ENCODE assay signal across 24 cellular contexts in the genomic region with DNA sequence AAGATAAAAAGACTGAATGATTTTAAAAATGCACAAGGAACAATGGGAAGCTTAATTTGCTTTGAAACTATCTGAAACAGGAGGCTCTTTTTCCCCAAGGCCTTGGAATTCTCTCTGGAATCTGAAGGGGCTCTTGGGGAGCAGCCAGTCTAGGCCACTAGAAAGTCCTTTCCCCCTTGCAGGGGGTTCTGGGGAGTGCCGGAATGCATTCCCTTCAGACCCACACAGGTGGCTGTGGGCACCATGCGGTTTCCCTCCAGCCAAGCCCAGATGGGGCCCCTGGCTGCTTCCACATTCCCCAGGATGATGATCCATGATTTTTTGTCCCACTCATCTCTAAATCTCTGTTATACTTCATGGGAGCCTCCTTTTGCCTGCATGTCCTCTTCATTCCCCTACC. TPM values are rescaled to one million over a fixed set of nuclear protein-coding genes. Genes with fewer than 3 reads are reported as not detected.
"Had no signal": no experiment of that assay in that cellular context is flagged by ENCODE, and none has a peak within 500 bp of the region (broad histone marks: within the 10 kb centered on the region; RNA-seq: fewer than 3 reads in every experiment).

No MANE protein-coding gene starts in this region.

- H3K9me3 ChIP-seq: colonic mucosa, esophagus muscularis mucosa, sigmoid colon had no signal

- H3K9me3 Mint-ChIP-seq: activated CD4-positive, alpha-beta memory T cell treated with anti-CD3 and anti-CD28 coated beads, Interleukin-2, amount 10 ng/mL, durations not matched to agents 7 days and 5 days; activated CD4-positive, alpha-beta T cell treated with anti-CD3 and anti-CD28 coated beads, Interleukin-2, amount 10 ng/mL, durations not matched to agents 24 days and 14 days; activated naive CD4-positive, alpha-beta T cell treated with anti-CD3 and anti-CD28 coated beads, Interleukin-2, amount 10 ng/mL, durations not matched to agents 7 days and 5 days; effector memory CD8-positive, alpha-beta T cell; type B pancreatic cell had no signal

- H3K27ac Mint-ChIP-seq: activated CD4-positive, alpha-beta memory T cell treated with anti-CD3 and anti-CD28 coated beads, Interleukin-2, amount 10 ng/mL, durations not matched to agents 7 days and 5 days; activated CD4-positive, alpha-beta T cell treated with anti-CD3 and anti-CD28 coated beads, Interleukin-2, amount 10 ng/mL, durations not matched to agents 24 days and 14 days; activated naive CD4-positive, alpha-beta T cell treated with anti-CD3 and anti-CD28 coated beads, Interleukin-2, amount 10 ng/mL, durations not matched to agents 7 days and 5 days; effector memory CD8-positive, alpha-beta T cell; naive thymus-derived CD8-positive, alpha-beta T cell; progenitor cell of endocrine pancreas; stimulated activated naive B cell treated with anti-CD40 and anti-IgM and Interleukin-4, amounts not matched to agents 10 μg/mL and 1 μg/mL and 100 μg/mL, for 72 hours; type B pancreatic cell had no signal

- H3K36me3 Mint-ChIP-seq: activated naive CD4-positive, alpha-beta T cell treated with anti-CD3 and anti-CD28 coated beads, Interleukin-2, amount 10 ng/mL, durations not matched to agents 7 days and 5 days; type B pancreatic cell had no signal

- H3K27ac ChIP-seq: colonic mucosa, dorsolateral prefrontal cortex, esophagus muscularis mucosa, sigmoid colon had no signal

- H3K36me3 ChIP-seq: colonic mucosa, esophagus muscularis mucosa, sigmoid colon had no signal

- H3K4me3 ChIP-seq: colonic mucosa, dorsolateral prefrontal cortex, esophagus muscularis mucosa, lung, sigmoid colon had no signal

- H3K27me3 ChIP-seq: colonic mucosa, dorsolateral prefrontal cortex, esophagus muscularis mucosa, sigmoid colon had no signal

- H3K27me3 Mint-ChIP-seq: activated CD4-positive, alpha-beta memory T cell treated with anti-CD3 and anti-CD28 coated beads, Interleukin-2, amount 10 ng/mL, durations not matched to agents 7 days and 5 days; effector memory CD8-positive, alpha-beta T cell; progenitor cell of endocrine pancreas; stimulated activated naive B cell treated with anti-CD40 and anti-IgM and Interleukin-4, amounts not matched to agents 10 μg/mL and 1 μg/mL and 100 μg/mL, for 72 hours; type B pancreatic cell had no signal

- DNase-seq: activated CD4-positive, alpha-beta memory T cell treated with anti-CD3 and anti-CD28 coated beads, Interleukin-2, amount 10 ng/mL, durations not matched to agents 7 days and 5 days; activated CD4-positive, alpha-beta T cell treated with anti-CD3 and anti-CD28 coated beads, Interleukin-2, amount 10 ng/mL, durations not matched to agents 24 days and 14 days; activated effector memory CD4-positive, alpha-beta T cell treated with anti-CD3 and anti-CD28 coated beads, Interleukin-2, amount 50 U/mL, for 16 hours; activated naive CD4-positive, alpha-beta T cell treated with anti-CD3 and anti-CD28 coated beads, Interleukin-2, amount 10 ng/mL, durations not matched to agents 7 days and 5 days; activated T-cell treated with anti-CD3 and anti-CD28 coated beads for 4 hours; central memory CD4-positive, alpha-beta T cell; colonic mucosa; dorsolateral prefrontal cortex; effector memory CD8-positive, alpha-beta T cell; head of caudate nucleus; naive thymus-derived CD8-positive, alpha-beta T cell; retina; sigmoid colon; stimulated activated CD4-positive, alpha-beta T cell treated with anti-CD3 and anti-CD28 coated beads, Interleukin-2, amount 100 ng/mL, for 48 hours; stimulated activated CD8-positive, alpha-beta memory T cell treated with anti-CD3 and anti-CD28 coated beads, Interleukin-4, amount 100 ng/mL, for 48 hours; stimulated activated naive B cell treated with anti-CD40 and anti-IgM and Interleukin-4, amounts not matched to agents 10 μg/mL and 1 μg/mL and 100 μg/mL, for 72 hours; T-helper 2 cell had no signal

- H3K4me3 Mint-ChIP-seq: activated CD4-positive, alpha-beta memory T cell treated with anti-CD3 and anti-CD28 coated beads, Interleukin-2, amount 10 ng/mL, durations not matched to agents 7 days and 5 days; activated CD4-positive, alpha-beta T cell treated with anti-CD3 and anti-CD28 coated beads, Interleukin-2, amount 10 ng/mL, durations not matched to agents 24 days and 14 days; activated naive CD4-positive, alpha-beta T cell treated with anti-CD3 and anti-CD28 coated beads, Interleukin-2, amount 10 ng/mL, durations not matched to agents 7 days and 5 days; effector memory CD8-positive, alpha-beta T cell; naive thymus-derived CD8-positive, alpha-beta T cell; stimulated activated naive B cell treated with anti-CD40 and anti-IgM and Interleukin-4, amounts not matched to agents 10 μg/mL and 1 μg/mL and 100 μg/mL, for 72 hours; type B pancreatic cell had no signal

- H3K4me1 Mint-ChIP-seq: activated CD4-positive, alpha-beta memory T cell treated with anti-CD3 and anti-CD28 coated beads, Interleukin-2, amount 10 ng/mL, durations not matched to agents 7 days and 5 days; activated CD4-positive, alpha-beta T cell treated with anti-CD3 and anti-CD28 coated beads, Interleukin-2, amount 10 ng/mL, durations not matched to agents 24 days and 14 days; activated naive CD4-positive, alpha-beta T cell treated with anti-CD3 and anti-CD28 coated beads, Interleukin-2, amount 10 ng/mL, durations not matched to agents 7 days and 5 days; naive thymus-derived CD8-positive, alpha-beta T cell; stimulated activated naive B cell treated with anti-CD40 and anti-IgM and Interleukin-4, amounts not matched to agents 10 μg/mL and 1 μg/mL and 100 μg/mL, for 72 hours had no signal

- ATAC-seq: activated CD4-positive, CD25-positive, alpha-beta regulatory T cell treated with anti-CD3 and anti-CD28 coated beads, Interleukin-2, amount 50 U/mL, for 24 hours; effector memory CD8-positive, alpha-beta T cell; naive thymus-derived CD8-positive, alpha-beta T cell; stimulated activated naive B cell treated with anti-CD40 and anti-IgM and Interleukin-4, amounts not matched to agents 10 μg/mL and 1 μg/mL and 100 μg/mL, for 72 hours had no signal

- H3K4me1 ChIP-seq: colonic mucosa, sigmoid colon had no signal

RNA-seq across cellular contexts. Expression of a gene that starts 10.7 kb away (rescaled TPM):
- total RNA-seq: activated CD4-positive, alpha-beta memory T cell treated with anti-CD3 and anti-CD28 coated beads, Interleukin-2, amount 10 ng/mL, durations not matched to agents 7 days and 5 days; activated CD4-positive, alpha-beta T cell treated with anti-CD3 and anti-CD28 coated beads, Interleukin-2, amount 10 ng/mL, durations not matched to agents 24 days and 14 days; colonic mucosa; esophagus muscularis mucosa; lung; naive thymus-derived CD8-positive, alpha-beta T cell; osteocyte; progenitor cell of endocrine pancreas; sigmoid colon had no signal
- polyA plus RNA-seq: keratinocyte, lung, sigmoid colon had no signal
